8 cellular contexts compared by ENCODE assay signal in genomic region chr10:58335306-58336005, GRCh38. TPM values are rescaled to one million over a fixed set of nuclear protein-coding genes. Genes with fewer than 3 reads are reported as not detected.
DNase-seq lines count a peak whose midpoint lies in the region; ATAC-seq and TF ChIP-seq lines count a peak whose summit lies in the region.

No MANE protein-coding gene starts in this region.

- H3K36me3 ChIP-seq in HEK293 (ENCODE audit: control insufficient read depth in 2 of 2, insufficient read depth in 1 of 2, low read length in 2 of 2), result no peaks in the 10 kb centered on the region

- CTCF ChIA-PET in HEK293 (lab: Yijun Ruan, JAX), result interaction anchor here (1.1 to 1.6 kb wide), 4 partner anchors 36 to 305 kb away, joined by 3 to 6 read pairs (median 4); no protein-coding TSS in a partner anchor
- CTCF ChIA-PET in activated naive CD4-positive, alpha-beta T cell treated with anti-CD3 and anti-CD28 coated beads, Interleukin-2, amount 10 ng/mL, durations not matched to agents 7 days and 5 days (lab: Charles Lee), result interaction anchor here (1.0 kb wide), 1 partner anchor 157 kb away, joined by 3 read pairs; no protein-coding TSS in a partner anchor

- peak overlapping the region; percentile 91 for H3K4me3 Mint-ChIP-seq in activated naive CD4-positive, alpha-beta T cell treated with anti-CD3 and anti-CD28 coated beads, Interleukin-2, amount 10 ng/mL, durations not matched to agents 7 days and 5 days

- H3K9me3 Mint-ChIP-seq in activated naive CD4-positive, alpha-beta T cell treated with anti-CD3 and anti-CD28 coated beads, Interleukin-2, amount 10 ng/mL, durations not matched to agents 7 days and 5 days, result no peaks in the 10 kb centered on the region

- no peaks in the 10 kb centered on the region for H3K4me1 ChIP-seq in HEK293 (ENCODE audit: control insufficient read depth, insufficient read depth, low read length)

- H3K4me3 ChIP-seq in HEK293 (ENCODE audit: low read depth, low read length) (peak overlapping the region; percentile 85), LNCaP clone FGC (ENCODE audit: low read depth, low read length) (peak overlapping the region; percentile 85)

- peaks cover 9% of the 10 kb centered on the region for H3K36me3 Mint-ChIP-seq in activated naive CD4-positive, alpha-beta T cell treated with anti-CD3 and anti-CD28 coated beads, Interleukin-2, amount 10 ng/mL, durations not matched to agents 7 days and 5 days

- peak overlapping the region; percentile 39 for H3K27ac Mint-ChIP-seq in activated naive CD4-positive, alpha-beta T cell treated with anti-CD3 and anti-CD28 coated beads, Interleukin-2, amount 10 ng/mL, durations not matched to agents 7 days and 5 days

- peak overlapping the region; percentile 65; the same call in 1 of the 2 replicates for H3K27ac ChIP-seq in HEK293 (ENCODE audit: extremely low read depth, low read depth, low read length)

- peak; percentile 86 for ATAC-seq in Right ventricle myocardium inferior
- peak; percentile 75 for ATAC-seq in omental fat pad (ENCODE audit: low FRiP score)

- peaks cover 3% of the 10 kb centered on the region for H3K27me3 Mint-ChIP-seq in activated naive CD4-positive, alpha-beta T cell treated with anti-CD3 and anti-CD28 coated beads, Interleukin-2, amount 10 ng/mL, durations not matched to agents 7 days and 5 days

- intact Hi-C loops in Right ventricle myocardium inferior (cut with DNase I), result loop anchor here (2.0 kb wide), 2 partner anchors 49 to 67 kb away; partner anchors contain the start of genes CISD1 and TFAM

- POLR2A ChIA-PET in HEK293 (lab: Yijun Ruan, JAX), result interaction anchor here (0.5 to 2.1 kb wide), 13 partner anchors 9 to 1974 kb away, joined by 3 to 13 read pairs (median 5); partner anchors contain the start of genes CISD1, FAM13C, IPMK and TFAM

- TF ChIP-seq CTCF in HEK293 (tag by site-specific recombination; IDR thresholded peaks at IDR 0.05), result no peak
- no peak for TF ChIP-seq CTCF in LNCaP clone FGC (IDR thresholded peaks at IDR 0.05; ENCODE audit: control insufficient read depth, extremely low read depth, insufficient read depth)
- TF ChIP-seq CTCF in omental fat pad (IDR thresholded peaks at IDR 0.05), result no peak

- H3K9me3 ChIP-seq in HEK293 (ENCODE audit: control insufficient read depth, insufficient read depth, low read depth, low read length), result no peaks in the 10 kb centered on the region

- DNase-seq in NCI-H1417 (lab: John Stamatoyannopoulos, UW) (peak in 2 of 3 experiments; percentile 57 to 63), NCI-H1417 treated with DMSO at 0.1 percent for 48 hours (lab: John Stamatoyannopoulos, UW) (no peak), LNCaP clone FGC (ENCODE audit: low read depth) (no peak), Right ventricle myocardium inferior (ENCODE audit: missing footprints) (peak; percentile 75), omental fat pad (ENCODE audit: low spot score) (no peak), COR-L47 (lab: John Stamatoyannopoulos, UW) (no peak)
- DNase-seq in activated naive CD4-positive, alpha-beta T cell treated with anti-CD3 and anti-CD28 coated beads, Interleukin-2, amount 10 ng/mL, durations not matched to agents 7 days and 5 days, result peak; percentile 37

- peaks cover 22% of the 10 kb centered on the region for H3K4me1 Mint-ChIP-seq in activated naive CD4-positive, alpha-beta T cell treated with anti-CD3 and anti-CD28 coated beads, Interleukin-2, amount 10 ng/mL, durations not matched to agents 7 days and 5 days

TF ChIP-seq in HEK293, 187 proteins besides CTCF, POLR2A, EP300 and RAD21 (continues in another document):
- TF ChIP-seq ZNF335 (tag by site-specific recombination; conservative IDR thresholded peaks at IDR 0.05), result peak; percentile 52
- no peak for TF ChIP-seq SALL2 (tag by site-specific recombination; IDR thresholded peaks at IDR 0.05; ENCODE audit: borderline replicate concordance)
- no peak for TF ChIP-seq ZNF621 (tag by site-specific recombination; IDR thresholded peaks at IDR 0.05)
- TF ChIP-seq ZNF843 (tag by site-specific recombination; IDR thresholded peaks at IDR 0.05), result no peak
- no peak for TF ChIP-seq ZNF24 (tag by site-specific recombination; IDR thresholded peaks at IDR 0.05)
- peak; percentile 53 for TF ChIP-seq GLIS1 (tag by site-specific recombination; IDR thresholded peaks at IDR 0.05)
- TF ChIP-seq ZFHX2 (tag by site-specific recombination; conservative IDR thresholded peaks at IDR 0.05), result 0 out of 2 replicates have a peak, but pooled peaks have one; percentile 22
- TF ChIP-seq ZNF18 (tag by site-specific recombination; IDR thresholded peaks at IDR 0.05), result no peak
- no peak for TF ChIP-seq ZNF558 (tag by site-specific recombination; IDR thresholded peaks at IDR 0.05)
- no peak for TF ChIP-seq ZNF548 (tag by site-specific recombination; IDR thresholded peaks at IDR 0.05)
- no peak for TF ChIP-seq ZNF350 (tag by site-specific recombination; IDR thresholded peaks at IDR 0.05)
- TF ChIP-seq ZNF692 (tag by site-specific recombination; IDR thresholded peaks at IDR 0.05), result no peak
- TF ChIP-seq ZBTB48 (tag by site-specific recombination; IDR thresholded peaks at IDR 0.05), result no peak
- 0 out of 2 replicates have a peak, but pooled peaks have one; percentile 0 for TF ChIP-seq ZNF513 (tag by site-specific recombination; IDR thresholded peaks at IDR 0.05)
- peak; percentile 23; the same call in 1 of the 2 replicates for TF ChIP-seq ZBTB20 (tag by site-specific recombination; IDR thresholded peaks at IDR 0.05)
- TF ChIP-seq, protein P1, sequence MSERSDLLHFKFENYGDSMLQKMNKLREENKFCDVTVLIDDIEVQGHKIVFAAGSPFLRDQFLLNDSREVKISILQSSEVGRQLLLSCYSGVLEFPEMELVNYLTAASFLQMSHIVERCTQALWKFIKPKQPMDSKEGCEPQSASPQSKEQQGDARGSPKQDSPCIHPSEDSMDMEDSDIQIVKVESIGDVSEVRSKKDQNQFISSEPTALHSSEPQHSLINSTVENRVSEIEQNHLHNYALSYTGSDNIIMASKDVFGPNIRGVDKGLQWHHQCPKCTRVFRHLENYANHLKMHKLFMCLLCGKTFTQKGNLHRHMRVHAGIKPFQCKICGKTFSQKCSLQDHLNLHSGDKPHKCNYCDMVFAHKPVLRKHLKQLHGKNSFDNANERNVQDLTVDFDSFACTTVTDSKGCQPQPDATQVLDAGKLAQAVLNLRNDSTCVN (tag by site-specific recombination; optimal IDR thresholded peaks at IDR 0.05), result peak; percentile 20
- TF ChIP-seq ZNF23 (tag by site-specific recombination; IDR thresholded peaks at IDR 0.05; ENCODE audit: borderline replicate concordance), result no peak

RNA-seq across cellular contexts. Expression of gene UBE2D1, which starts 0.7 kb away (rescaled TPM):
- total RNA-seq in Right ventricle myocardium inferior (55.3 TPM), omental fat pad (10 to 100 TPM; 15.6 to 23.8 (median 16.1) TPM)

RNA-seq across cellular contexts. Expression of gene TFAM, which starts 49.8 kb away (rescaled TPM):
- total RNA-seq in Right ventricle myocardium inferior (32.0 TPM), omental fat pad (10 to 100 TPM; 21.7 to 28.2 (median 23.1) TPM)

Comparison
In these comparisons a context has a peak if more than half of its experiments do, and no peak if none do; other contexts are left out.
1. DNase-seq: peak in NCI-H1417 (2 of 3), activated naive CD4-positive, alpha-beta T cell treated with anti-CD3 and anti-CD28 coated beads, Interleukin-2, amount 10 ng/mL, durations not matched to agents 7 days and 5 days (single experiment) and Right ventricle myocardium inferior (single experiment); none in NCI-H1417 treated with DMSO at 0.1 percent for 48 hours (single experiment), LNCaP clone FGC (single experiment), omental fat pad (single experiment) and COR-L47 (single experiment).